In the genomic region with DNA sequence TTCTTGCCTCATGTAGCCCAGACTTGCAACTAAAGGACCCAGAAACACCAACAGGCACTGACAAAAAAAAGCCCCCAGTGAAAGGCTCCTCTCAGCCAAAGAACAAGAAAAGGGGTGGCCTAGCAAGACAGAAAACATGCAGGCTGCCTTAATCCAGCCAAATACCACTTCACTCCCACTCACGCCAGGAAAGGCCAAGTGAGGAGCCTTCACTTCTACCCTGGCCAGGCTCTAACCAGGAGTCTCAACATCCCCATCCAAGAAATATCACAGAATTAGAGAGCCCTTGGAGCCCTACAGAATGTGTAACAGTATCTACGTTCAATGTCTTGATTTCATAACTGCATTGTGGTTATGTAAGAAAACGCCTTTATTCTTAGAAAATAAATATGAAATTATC, we compare ENCODE assay signal across 1 cellular context.
TF ChIP-seq lines count a peak whose summit lies in the region.

No MANE protein-coding gene starts in this region.

TF ChIP-seq in SK-N-SH, 30 proteins besides CTCF, POLR2A, EP300 and RAD21 (continued from another document):
- TF ChIP-seq, protein P1, sequence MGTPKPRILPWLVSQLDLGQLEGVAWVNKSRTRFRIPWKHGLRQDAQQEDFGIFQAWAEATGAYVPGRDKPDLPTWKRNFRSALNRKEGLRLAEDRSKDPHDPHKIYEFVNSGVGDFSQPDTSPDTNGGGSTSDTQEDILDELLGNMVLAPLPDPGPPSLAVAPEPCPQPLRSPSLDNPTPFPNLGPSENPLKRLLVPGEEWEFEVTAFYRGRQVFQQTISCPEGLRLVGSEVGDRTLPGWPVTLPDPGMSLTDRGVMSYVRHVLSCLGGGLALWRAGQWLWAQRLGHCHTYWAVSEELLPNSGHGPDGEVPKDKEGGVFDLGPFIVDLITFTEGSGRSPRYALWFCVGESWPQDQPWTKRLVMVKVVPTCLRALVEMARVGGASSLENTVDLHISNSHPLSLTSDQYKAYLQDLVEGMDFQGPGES (IDR thresholded peaks at IDR 0.05; ENCODE audit: low read depth, low read length): no peak
- TF ChIP-seq, protein P2, sequence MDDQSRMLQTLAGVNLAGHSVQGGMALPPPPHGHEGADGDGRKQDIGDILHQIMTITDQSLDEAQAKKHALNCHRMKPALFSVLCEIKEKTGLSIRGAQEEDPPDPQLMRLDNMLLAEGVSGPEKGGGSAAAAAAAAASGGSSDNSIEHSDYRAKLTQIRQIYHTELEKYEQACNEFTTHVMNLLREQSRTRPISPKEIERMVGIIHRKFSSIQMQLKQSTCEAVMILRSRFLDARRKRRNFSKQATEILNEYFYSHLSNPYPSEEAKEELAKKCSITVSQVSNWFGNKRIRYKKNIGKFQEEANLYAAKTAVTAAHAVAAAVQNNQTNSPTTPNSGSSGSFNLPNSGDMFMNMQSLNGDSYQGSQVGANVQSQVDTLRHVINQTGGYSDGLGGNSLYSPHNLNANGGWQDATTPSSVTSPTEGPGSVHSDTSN (IDR thresholded peaks at IDR 0.05): no peak
